ENCODE assay signal across 1 cellular context in genomic region chr2:11099122-11100065, GRCh38.
A peak's percentile ranks its signal among the peaks of the same experiment; 100 is the strongest.
TF ChIP-seq lines count a peak whose summit lies in the region.

No MANE protein-coding gene starts in this region.

TF ChIP-seq in K562, 482 proteins besides CTCF, POLR2A, EP300 and RAD21:
- TF ChIP-seq CXXC5 (CRISPR knock-in tag; IDR thresholded peaks at IDR 0.05) (no peak), MYBL2 (IDR thresholded peaks at IDR 0.05; ENCODE audit: low read depth) (no peak), MYBL2 (CRISPR knock-in tag; IDR thresholded peaks at IDR 0.05; ENCODE audit: borderline replicate concordance) (no peak), ZNF274 (IDR thresholded peaks at IDR 0.05; ENCODE audit: borderline replicate concordance, low read depth, low read length) (no peak), ZNF121 (CRISPR knock-in tag; conservative IDR thresholded peaks at IDR 0.05) (0 out of 2 replicates have a peak, but pooled peaks have one; percentile 19), HIVEP1 (CRISPR knock-in tag; IDR thresholded peaks at IDR 0.05) (no peak), E2F6 (IDR thresholded peaks at IDR 0.05; ENCODE audit: borderline replicate concordance in 1 of 2, extremely low read depth in 1 of 2, insufficient read depth in 1 of 2, insufficient read length in 1 of 2, low read depth in 1 of 2, low read length in 1 of 2, poor library complexity in 1 of 2, severe bottlenecking in 1 of 2) (no peak), ZBTB1 (CRISPR knock-in tag; IDR thresholded peaks at IDR 0.05; ENCODE audit: borderline replicate concordance, low read depth) (no peak), KDM2B (CRISPR knock-in tag; IDR thresholded peaks at IDR 0.05) (no peak), CAMTA2 (CRISPR knock-in tag; conservative IDR thresholded peaks at IDR 0.05) (no peak), LARP7 (IDR thresholded peaks at IDR 0.05) (no peak), CBX3 (IDR thresholded peaks at IDR 0.05; ENCODE audit: borderline replicate concordance in 1 of 2, low read length in 2 of 2) (no peak), RBM25 (IDR thresholded peaks at IDR 0.05; ENCODE audit: low read depth, low read length, severe bottlenecking) (peak; percentile 36), CREM (IDR thresholded peaks at IDR 0.05; ENCODE audit: low read depth) (peak; percentile 52)
- TF ChIP-seq, protein P1, sequence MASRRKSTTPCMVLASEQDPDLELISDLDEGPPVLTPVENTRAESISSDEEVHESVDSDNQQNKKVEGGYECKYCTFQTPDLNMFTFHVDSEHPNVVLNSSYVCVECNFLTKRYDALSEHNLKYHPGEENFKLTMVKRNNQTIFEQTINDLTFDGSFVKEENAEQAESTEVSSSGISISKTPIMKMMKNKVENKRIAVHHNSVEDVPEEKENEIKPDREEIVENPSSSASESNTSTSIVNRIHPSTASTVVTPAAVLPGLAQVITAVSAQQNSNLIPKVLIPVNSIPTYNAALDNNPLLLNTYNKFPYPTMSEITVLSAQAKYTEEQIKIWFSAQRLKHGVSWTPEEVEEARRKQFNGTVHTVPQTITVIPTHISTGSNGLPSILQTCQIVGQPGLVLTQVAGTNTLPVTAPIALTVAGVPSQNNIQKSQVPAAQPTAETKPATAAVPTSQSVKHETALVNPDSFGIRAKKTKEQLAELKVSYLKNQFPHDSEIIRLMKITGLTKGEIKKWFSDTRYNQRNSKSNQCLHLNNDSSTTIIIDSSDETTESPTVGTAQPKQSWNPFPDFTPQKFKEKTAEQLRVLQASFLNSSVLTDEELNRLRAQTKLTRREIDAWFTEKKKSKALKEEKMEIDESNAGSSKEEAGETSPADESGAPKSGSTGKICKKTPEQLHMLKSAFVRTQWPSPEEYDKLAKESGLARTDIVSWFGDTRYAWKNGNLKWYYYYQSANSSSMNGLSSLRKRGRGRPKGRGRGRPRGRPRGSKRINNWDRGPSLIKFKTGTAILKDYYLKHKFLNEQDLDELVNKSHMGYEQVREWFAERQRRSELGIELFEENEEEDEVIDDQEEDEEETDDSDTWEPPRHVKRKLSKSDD (conservative IDR thresholded peaks at IDR 0.05; ENCODE audit: low read length): no peak
- TF ChIP-seq, protein P2, sequence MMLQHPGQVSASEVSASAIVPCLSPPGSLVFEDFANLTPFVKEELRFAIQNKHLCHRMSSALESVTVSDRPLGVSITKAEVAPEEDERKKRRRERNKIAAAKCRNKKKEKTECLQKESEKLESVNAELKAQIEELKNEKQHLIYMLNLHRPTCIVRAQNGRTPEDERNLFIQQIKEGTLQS (IDR thresholded peaks at IDR 0.05): no peak
- TF ChIP-seq, protein P2 (CRISPR knock-in tag; conservative IDR thresholded peaks at IDR 0.05): no peak
TF ChIP-seq in K562: peak in this region for 3.
